8 cellular contexts compared by ENCODE assay signal in the genomic region with DNA sequence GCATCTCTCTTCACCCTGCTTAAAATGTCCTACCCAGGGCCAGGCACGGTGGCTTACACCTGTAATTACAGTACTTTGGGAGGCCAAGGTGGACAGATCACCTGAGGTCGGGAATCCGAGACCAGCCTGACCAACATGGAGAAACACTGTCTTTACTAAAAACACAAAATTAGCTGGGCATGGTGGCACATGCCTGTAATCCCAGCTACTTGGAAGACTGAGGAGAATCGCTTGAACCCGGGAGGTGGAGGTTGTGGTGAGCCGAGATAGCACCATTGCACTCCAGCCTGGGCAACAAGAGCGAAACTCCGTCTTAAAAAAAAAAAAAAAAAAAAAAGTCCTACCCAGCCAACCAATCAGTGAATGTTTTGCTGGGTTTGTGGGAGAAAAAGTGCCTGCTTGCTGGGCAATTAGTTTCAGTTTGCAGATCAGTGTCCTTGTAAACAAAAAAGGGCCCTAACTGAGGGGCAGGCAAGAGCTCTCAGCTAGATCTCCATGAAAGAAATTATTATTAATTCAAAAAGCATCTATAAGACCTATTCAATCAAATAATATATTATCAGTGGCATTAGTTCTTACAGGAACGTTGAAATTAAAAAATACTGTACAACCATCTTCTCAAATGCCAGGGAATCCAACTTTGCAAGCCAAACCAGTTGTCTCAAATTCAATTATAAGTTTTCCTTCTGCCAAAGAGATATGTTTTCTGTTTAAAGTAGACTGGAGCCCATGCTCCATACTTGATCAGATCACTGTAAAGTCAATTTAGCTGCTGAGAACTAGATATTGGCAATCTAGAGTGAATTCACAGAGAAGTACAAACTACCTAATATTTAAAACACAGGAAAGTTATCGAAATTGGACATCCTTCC. TPM values are rescaled to one million over a fixed set of nuclear protein-coding genes. Genes with fewer than 3 reads are reported as not detected.
A peak's percentile ranks its signal among the peaks of the same experiment; 100 is the strongest.
DNase-seq lines count a peak whose midpoint lies in the region; ATAC-seq and TF ChIP-seq lines count a peak whose summit lies in the region.

No MANE protein-coding gene starts in this region.

- WGBS in thyroid gland, 2 donors = 72 to 73% methylated on average over 10 of the region's 10 CpGs

- H3K36me3 ChIP-seq in kidney epithelial cell (ENCODE audit: control insufficient read depth, insufficient read depth, low read length) = no peaks in the 10 kb centered on the region
- H3K36me3 ChIP-seq in thyroid gland = no peaks in the 10 kb centered on the region

- ATAC-seq in GM18868 (IDR thresholded peaks at IDR 0.05; ENCODE audit: unreplicated experiment) (no peak), GM21825 (IDR thresholded peaks at IDR 0.05; ENCODE audit: unreplicated experiment) (no peak), HG03159 (IDR thresholded peaks at IDR 0.05; ENCODE audit: unreplicated experiment) (no peak)

- H3K9me3 ChIP-seq in thyroid gland = no peaks in the 10 kb centered on the region

- peak in 1 of 2 donors; percentile 25 for TF ChIP-seq POLR2A in thyroid gland (IDR thresholded peaks at IDR 0.05)

- H3K27me3 ChIP-seq in kidney epithelial cell (ENCODE audit: control insufficient read depth, insufficient read depth, low read length) (no peaks in the 10 kb centered on the region), thyroid gland (no peaks in the 10 kb centered on the region)

- TF ChIP-seq CTCF in kidney epithelial cell (IDR thresholded peaks at IDR 0.05; ENCODE audit: insufficient read depth, low read length, poor library complexity, severe bottlenecking) (no peak), thyroid gland (IDR thresholded peaks at IDR 0.05) (no peak)

- intact Hi-C loops in thyroid gland (cut with DNase I) = no loop called here

- DNase-seq in ELF-1 (ENCODE audit: low read depth, low spot score) (peak; percentile 24), NCI-H446 treated with DMSO at 0.1 percent for 48 hours (lab: John Stamatoyannopoulos, UW) (peak; percentile 25), kidney epithelial cell (ENCODE audit: low read depth) (no peak), thyroid gland (peak in 1 of 2 donors; percentile 7)

- H3K4me3 ChIP-seq in kidney epithelial cell (ENCODE audit: low read depth, low read length) = peak overlapping the region; percentile 13
- H3K4me3 ChIP-seq in thyroid gland (replicated peaks in 1 of 3) = peak overlapping the region in 1 of 3 donors; percentile 87

- H3K27ac ChIP-seq in angular gyrus (ENCODE audit: low read depth, low read length) = peak overlapping the region; percentile 85
- peak overlapping the region; percentile 59 to 91 (median 91) for H3K27ac ChIP-seq in thyroid gland

- H3K4me1 ChIP-seq in thyroid gland = peaks cover 40 to 43% of the 10 kb centered on the region in 2 donors

RNA-seq across cellular contexts. Expression of a gene that starts 3.9 kb away (rescaled TPM):
- total RNA-seq in kidney epithelial cell = 10.0 and 11.1 TPM in 2 replicates
- total RNA-seq in thyroid gland = 100 to 1,000 TPM in 3 of 4 donors, 10 to 100 TPM in 1; 65.2 to 194 (median 138) TPM
